Comparison of ENCODE assay signal across 17 cellular contexts in the genomic region with DNA sequence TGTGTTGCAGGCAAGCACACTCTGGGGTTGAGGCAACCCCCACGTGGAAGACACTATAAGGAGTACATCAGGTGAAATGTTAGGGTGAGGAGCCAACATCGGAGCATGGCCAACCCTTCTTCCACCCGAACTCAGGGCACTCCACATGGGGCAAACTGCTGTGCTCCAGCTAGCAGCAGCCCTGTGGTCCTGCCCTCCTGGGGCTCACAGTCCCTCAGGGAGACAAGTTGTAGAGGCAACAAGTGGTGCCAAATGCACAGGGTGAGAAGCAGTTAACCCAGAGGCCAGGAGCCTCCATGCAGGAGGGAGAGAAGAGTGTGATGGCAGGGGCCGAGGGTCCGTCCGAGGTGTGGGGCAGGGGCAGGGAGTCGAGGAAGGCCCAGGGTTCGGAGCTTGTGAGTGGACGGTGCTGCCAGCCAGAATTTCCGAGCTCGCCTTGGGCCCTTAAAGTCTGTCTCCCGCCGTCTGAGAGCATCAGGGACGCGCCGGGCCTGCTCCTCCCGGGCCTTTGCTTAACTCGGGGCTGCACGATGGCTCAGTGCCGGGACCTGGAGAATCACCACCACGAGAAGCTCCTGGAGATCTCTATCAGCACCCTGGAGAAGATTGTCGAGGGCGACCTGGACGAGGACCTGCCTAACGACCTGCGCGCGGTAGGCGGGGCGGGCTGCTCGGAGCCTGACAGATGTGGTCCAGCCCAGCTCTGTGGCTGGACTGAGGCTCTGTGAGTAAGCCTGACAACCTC. TPM values are rescaled to one million over a fixed set of nuclear protein-coding genes. Genes with fewer than 3 reads are reported as not detected.
DNase-seq lines count a peak whose midpoint lies in the region; ATAC-seq and TF ChIP-seq lines count a peak whose summit lies in the region.
"Had no signal": no experiment of that assay in that cellular context is flagged by ENCODE, and none has a peak within 500 bp of the region (broad histone marks: within the 10 kb centered on the region; RNA-seq: fewer than 3 reads in every experiment).

No MANE protein-coding gene starts in this region.

- TF ChIP-seq CTCF in endodermal cell (conservative IDR thresholded peaks at IDR 0.05) (no peak), mucosa of descending colon (IDR thresholded peaks at IDR 0.05) (no peak)

- no peak overlapping the region for H3K27ac ChIP-seq in BLaER1
- H3K27ac ChIP-seq in endodermal cell (ENCODE audit: low read depth, low read length): no peak overlapping the region
- H3K27ac ChIP-seq: HL-60, KMS-11 had no signal

- ATAC-seq in mucosa of descending colon (peak; percentile 71), GM19397 (IDR thresholded peaks at IDR 0.05; ENCODE audit: unreplicated experiment) (no peak)
- ATAC-seq: Right ventricle myocardium inferior had no signal

- WGBS in endodermal cell (ENCODE audit: insufficient coverage in 1 of 2, insufficient read length in 1 of 2), 2 experiments: 94% methylated on average over 17 to 25 of the region's 31 CpGs

- peaks cover 13% of the 10 kb centered on the region for H3K4me1 Mint-ChIP-seq in endodermal cell
- H3K4me1 Mint-ChIP-seq: CD14-positive monocyte had no signal

- H3K27me3 Mint-ChIP-seq in endodermal cell (ENCODE audit: insufficient read depth): no peaks in the 10 kb centered on the region

- H3K9me3 ChIP-seq in BLaER1 (no peaks in the 10 kb centered on the region), endodermal cell (ENCODE audit: control insufficient read depth, low read length) (no peaks in the 10 kb centered on the region), mucosa of descending colon (no peaks in the 10 kb centered on the region)

- no peaks in the 10 kb centered on the region for H3K9me3 Mint-ChIP-seq in endodermal cell
- H3K9me3 Mint-ChIP-seq: CD14-positive monocyte had no signal

- H3K36me3 Mint-ChIP-seq in endodermal cell (ENCODE audit: low read depth): peaks cover 32% of the 10 kb centered on the region

- H3K4me3 Mint-ChIP-seq in endodermal cell: no peak overlapping the region
- H3K4me3 Mint-ChIP-seq: CD14-positive monocyte had no signal

- H3K4me2 ChIP-seq in BLaER1: peak overlapping the region; percentile 26
- H3K4me2 ChIP-seq: KMS-11 had no signal

- DNase-seq in HT-29 (ENCODE audit: low spot score) (peak; percentile 25), endodermal cell (peak; percentile 83), mucosa of descending colon (peak in 1 of 3 donors; percentile 10)
- DNase-seq in activated CD4-positive, alpha-beta T cell treated with anti-CD3 and anti-CD28 coated beads, Interleukin-2, amount 50 U/mL, for 1 hour: no peak
- no peak for DNase-seq in activated CD4-positive, CD25-positive, alpha-beta regulatory T cell (lab: John Stamatoyannopoulos, UW)
- no peak for DNase-seq in activated CD8-positive, alpha-beta memory T cell treated with anti-CD3 and anti-CD28 coated beads, Interleukin-2, amount 50 U/mL, for 4 hours
- DNase-seq: DMS53, NCI-H1092 treated with DMSO at 0.1 percent for 48 hours, NCI-H1694 treated with DMSO at 0.1 percent for 48 hours, NCI-H345, PC-9 had no signal

- no peak overlapping the region for H3K27ac Mint-ChIP-seq in endodermal cell

- H3K9ac ChIP-seq in BLaER1: no peak overlapping the region
- H3K9ac ChIP-seq in endodermal cell (ENCODE audit: extremely low read depth, low read length, poor library complexity, severe bottlenecking): no peak overlapping the region
- H3K9ac ChIP-seq: KMS-11 had no signal

- H3K27me3 ChIP-seq in BLaER1 (no peaks in the 10 kb centered on the region), endodermal cell (ENCODE audit: control insufficient read depth, insufficient read depth, low read length, poor library complexity, severe bottlenecking) (no peaks in the 10 kb centered on the region)

- intact Hi-C loops in mucosa of descending colon (cut with DNase I, micrococcal nuclease): no loop called here

- H3K36me3 ChIP-seq in BLaER1 (peaks cover 42% of the 10 kb centered on the region), endodermal cell (ENCODE audit: control insufficient read depth, insufficient read depth, low read length) (peaks cover 66% of the 10 kb centered on the region), mucosa of descending colon (ENCODE audit: low read depth) (no peaks in the 10 kb centered on the region)

- peaks cover 37% of the 10 kb centered on the region for H3K4me1 ChIP-seq in BLaER1
- peaks cover 16% of the 10 kb centered on the region for H3K4me1 ChIP-seq in endodermal cell (ENCODE audit: control insufficient read depth, insufficient read depth, low read length)
- H3K4me1 ChIP-seq in mucosa of descending colon (ENCODE audit: low read depth): no peaks in the 10 kb centered on the region

- no peaks in the 10 kb centered on the region for H4K20me1 ChIP-seq in BLaER1

- no peak overlapping the region for H3K4me3 ChIP-seq in BLaER1
- H3K4me3 ChIP-seq in endodermal cell (ENCODE audit: low read length): no peak overlapping the region
- H3K4me3 ChIP-seq in mucosa of descending colon: no peak overlapping the region
- H3K4me3 ChIP-seq: PC-9 had no signal

RNA-seq across cellular contexts. Expression of a gene that starts 32.3 kb away (rescaled TPM):
- 14.8 and 25.5 TPM in 2 replicates for total RNA-seq in HT-29 (2014; rRNA removed; shearing (Covaris generic))
- total RNA-seq in endodermal cell: 10 to 100 TPM; 31.4 to 50.8 TPM
- 40.7 TPM for polyA plus RNA-seq in endodermal cell (2013, experiment 1 of 2)
- polyA plus RNA-seq in endodermal cell (2013, experiment 2 of 2): 44.1 TPM
- 10 to 100 TPM; 26.0 to 33.9 (median 27.2) TPM for total RNA-seq in mucosa of descending colon

RNA-seq across cellular contexts. Expression of a gene that starts 32.5 kb away (rescaled TPM):
- 1.5 and 3.3 TPM in 2 replicates for total RNA-seq in HT-29 (2014; rRNA removed; shearing (Covaris generic))
- total RNA-seq in endodermal cell (10 to 100 TPM; 20.5 to 20.8 TPM), mucosa of descending colon (10 to 100 TPM in 1 of 3 donors, 1 to 10 TPM in 2; 5.8 to 24.4 (median 5.8) TPM)
- 17.2 TPM for polyA plus RNA-seq in endodermal cell (2013, experiment 1 of 2)
- 17.1 TPM for polyA plus RNA-seq in endodermal cell (2013, experiment 2 of 2)

RNA-seq across cellular contexts. Expression of a gene that starts 34.0 kb away (rescaled TPM):
- 0.03 and 0.78 TPM in 2 replicates for total RNA-seq in HT-29 (2014; rRNA removed; shearing (Covaris generic))
- total RNA-seq in endodermal cell: 1 to 10 TPM; 2.0 to 2.6 TPM
- polyA plus RNA-seq in endodermal cell (2013, experiment 1 of 2): 2.2 TPM
- 2.2 TPM for polyA plus RNA-seq in endodermal cell (2013, experiment 2 of 2)
- total RNA-seq in mucosa of descending colon: 1 to 10 TPM; 1.0 to 3.3 (median 1.4) TPM

RNA-seq across cellular contexts. Expression of a gene that starts 34.5 kb away (rescaled TPM):
- total RNA-seq in HT-29 (2014; rRNA removed; shearing (Covaris generic)): 5.9 and 8.8 TPM in 2 replicates
- 10 to 100 TPM; 10.2 to 11.5 TPM for total RNA-seq in endodermal cell
- polyA plus RNA-seq in endodermal cell (2013, experiment 1 of 2): 16.1 TPM
- 14.8 TPM for polyA plus RNA-seq in endodermal cell (2013, experiment 2 of 2)
- 100 to 1,000 TPM in 1 of 3 donors, 10 to 100 TPM in 2; 67.8 to 101 (median 87.7) TPM for total RNA-seq in mucosa of descending colon

Comparison
In these comparisons a context has a peak if more than half of its experiments do, and no peak if none do; other contexts are left out.
1. DNase-seq: peak in HT-29 (single experiment) and endodermal cell (single experiment); none in activated CD4-positive, alpha-beta T cell treated with anti-CD3 and anti-CD28 coated beads, Interleukin-2, amount 50 U/mL, for 1 hour (single experiment), activated CD4-positive, CD25-positive, alpha-beta regulatory T cell (0 of 4) and activated CD8-positive, alpha-beta memory T cell treated with anti-CD3 and anti-CD28 coated beads, Interleukin-2, amount 50 U/mL, for 4 hours (single experiment).